ENCODE assay signal across 24 cellular contexts in genomic region chr7:109821156-109821555, GRCh38.
DNase-seq lines count a peak whose midpoint lies in the region; ATAC-seq, FAIRE-seq and TF ChIP-seq lines count a peak whose summit lies in the region.
"Had no signal": no experiment of that assay in that cellular context is flagged by ENCODE, and none has a peak within 500 bp of the region (broad histone marks: within the 10 kb centered on the region; RNA-seq: fewer than 3 reads in every experiment).

No MANE protein-coding gene starts in this region.

- H2BK120ac ChIP-seq in mesendoderm (ENCODE audit: low read depth, low read length): no peak overlapping the region

- H3K4me3 Mint-ChIP-seq in Calu3 (ENCODE audit: low read depth, unreplicated experiment): no peak overlapping the region
- H3K4me3 Mint-ChIP-seq: CD14-positive monocyte; CD4-positive, alpha-beta T cell; CD8-positive, alpha-beta memory T cell; HFFc6 had no signal

- no peaks in the 10 kb centered on the region for H3K27me3 Mint-ChIP-seq in Calu3 (ENCODE audit: unreplicated experiment)
- H3K27me3 Mint-ChIP-seq: CD4-positive, alpha-beta T cell; CD8-positive, alpha-beta memory T cell had no signal

- H3K56ac ChIP-seq in mesendoderm (ENCODE audit: low read length): no peak overlapping the region

- H3K23ac ChIP-seq in mesendoderm (ENCODE audit: low read length): no peak overlapping the region

- no peak overlapping the region for H2BK15ac ChIP-seq in mesendoderm (replicated peaks; ENCODE audit: low read depth)

- H3K27ac Mint-ChIP-seq in Calu3 (ENCODE audit: unreplicated experiment): no peak overlapping the region
- H3K27ac Mint-ChIP-seq: CD14-positive monocyte; CD4-positive, alpha-beta T cell; CD8-positive, alpha-beta memory T cell; HFFc6 had no signal

- BruUV-seq in K562 (replicated peaks; lab: Mats Ljungman, UMichigan): no TSS peak
- BruUV-seq in Calu3 (replicated peaks; lab: Mats Ljungman, UMichigan): no TSS peak

- H3K4me1 Mint-ChIP-seq in Calu3 (ENCODE audit: low read depth, unreplicated experiment): no peaks in the 10 kb centered on the region
- H3K4me1 Mint-ChIP-seq: CD14-positive monocyte; CD8-positive, alpha-beta memory T cell had no signal

- H4K5ac ChIP-seq in mesendoderm (ENCODE audit: low read length): no peak overlapping the region

- H3K9me3 ChIP-seq in K562 (replicated peaks; ENCODE audit: control insufficient read depth, insufficient read depth, low read depth, low read length): no peaks in the 10 kb centered on the region
- H3K9me3 ChIP-seq: BE2C, HAP-1 had no signal

- H3K27me3 ChIP-seq in K562 (ENCODE audit: control insufficient read depth in 2 of 2, insufficient read depth in 2 of 2, low read length in 2 of 2) (no peaks in the 10 kb centered on the region), mesendoderm (ENCODE audit: insufficient read depth, low read length, poor library complexity) (no peaks in the 10 kb centered on the region)
- H3K27me3 ChIP-seq: BE2C; BLaER1 treated with 17β-estradiol and CSF1 and Interleukin-3, amounts not matched to agents 10 nM and 100 nM had no signal

- no peak overlapping the region for H2AFZ ChIP-seq in K562 (ENCODE audit: low read depth, low read length)

- DNase-seq in ACHN (peak; percentile 53), ELR (ENCODE audit: low read depth) (peak; percentile 30), K562 (ENCODE audit: extremely low read depth in 1 of 4, low spot score in 3 of 4) (peak in 3 of 4 experiments; percentile 1 to 2 (median 1)), mesendoderm (peak; percentile 79), Calu3 (no peak), activated gamma-delta T cell (lab: John Stamatoyannopoulos, UW) (no peak)
- DNase-seq: AML-193; BE2C; CD4-positive, alpha-beta T cell; CD8-positive, alpha-beta memory T cell; DMS53; DMS79 treated with DMSO at 0.1 percent for 48 hours; GF-D8; GOT3; HFFc6 had no signal

- H2BK5ac ChIP-seq in mesendoderm (ENCODE audit: low read length): no peak overlapping the region

- H3K4me3 ChIP-seq in K562 (no peak overlapping the region), mesendoderm (ENCODE audit: low read length) (no peak overlapping the region)
- H3K4me3 ChIP-seq: BLaER1 treated with 17β-estradiol and CSF1 and Interleukin-3, amounts not matched to agents 10 nM and 100 nM; HAP-1 had no signal

- ATAC-seq in K562: no peak
- no peak for ATAC-seq in HG03097 (IDR thresholded peaks at IDR 0.05; ENCODE audit: low FRiP score, unreplicated experiment)
- no peak for ATAC-seq in GM19395 (IDR thresholded peaks at IDR 0.05; ENCODE audit: unreplicated experiment)

- no peak overlapping the region for H3K4ac ChIP-seq in mesendoderm (ENCODE audit: low read depth, low read length)

- no peak overlapping the region for H3K27ac ChIP-seq in K562 (ENCODE audit: extremely low read depth, low read depth, low read length)
- no peak overlapping the region for H3K27ac ChIP-seq in mesendoderm (ENCODE audit: low read depth, low read length)
- H3K27ac ChIP-seq: 22Rv1; BLaER1 treated with 17β-estradiol and CSF1 and Interleukin-3, amounts not matched to agents 10 nM and 100 nM had no signal

- no peak overlapping the region for H4K8ac ChIP-seq in mesendoderm (ENCODE audit: low read depth, low read length)

- no peak for FAIRE-seq in K562 (lab: Jason Lieb, UNC)
- FAIRE-seq: GM12891, GM18507, H54 had no signal

- no peak overlapping the region for H3K18ac ChIP-seq in mesendoderm (ENCODE audit: low read length)

- no peaks in the 10 kb centered on the region for H3K9me1 ChIP-seq in K562 (ENCODE audit: control insufficient read depth, insufficient read depth, low read length)

- no peaks in the 10 kb centered on the region for H3K36me3 Mint-ChIP-seq in Calu3 (ENCODE audit: insufficient read depth, unreplicated experiment)
- H3K36me3 Mint-ChIP-seq: CD14-positive monocyte; CD8-positive, alpha-beta memory T cell had no signal

- H3K9ac ChIP-seq in K562 (ENCODE audit: insufficient read depth in 1 of 2, low read depth in 2 of 2, low read length in 2 of 2) (no peak overlapping the region), mesendoderm (ENCODE audit: low read length) (no peak overlapping the region)
- H3K9ac ChIP-seq: BLaER1 treated with 17β-estradiol and CSF1 and Interleukin-3, amounts not matched to agents 10 nM and 100 nM had no signal

- H3K4me1 ChIP-seq in K562 (replicated peaks in 1 of 2; ENCODE audit: control insufficient read depth in 2 of 2, insufficient read depth in 2 of 2, low read length in 2 of 2) (no peaks in the 10 kb centered on the region), mesendoderm (ENCODE audit: control insufficient read depth, low read depth, low read length) (no peaks in the 10 kb centered on the region)
- H3K4me1 ChIP-seq: BE2C; BLaER1 treated with 17β-estradiol and CSF1 and Interleukin-3, amounts not matched to agents 10 nM and 100 nM; HAP-1 had no signal

- H3K4me2 ChIP-seq in K562 (ENCODE audit: insufficient read depth, low read length) (no peak overlapping the region), mesendoderm (ENCODE audit: low read length) (no peak overlapping the region)
- H3K4me2 ChIP-seq: BLaER1 treated with 17β-estradiol and CSF1 and Interleukin-3, amounts not matched to agents 10 nM and 100 nM had no signal

- H3K36me3 ChIP-seq in K562 (ENCODE audit: control insufficient read depth, insufficient read depth, low read length) (no peaks in the 10 kb centered on the region), mesendoderm (ENCODE audit: control insufficient read depth, insufficient read depth, low read length) (no peaks in the 10 kb centered on the region)
- H3K36me3 ChIP-seq: BE2C; BLaER1 treated with 17β-estradiol and CSF1 and Interleukin-3, amounts not matched to agents 10 nM and 100 nM; HAP-1 had no signal

- no peak overlapping the region for H2AK5ac ChIP-seq in mesendoderm (ENCODE audit: low read length)

- no peak for TF ChIP-seq CTCF in K562 (IDR thresholded peaks at IDR 0.05 in 2 of 3, conservative IDR thresholded peaks at IDR 0.05 in 1 of 3; ENCODE audit: insufficient read depth in 2 of 3, low read depth in 1 of 3, low read length in 3 of 3)
- no peak for TF ChIP-seq CTCF in Calu3 (IDR thresholded peaks at IDR 0.05; ENCODE audit: unreplicated experiment)

- intact Hi-C loops in K562 (cut with micrococcal nuclease): no loop called here
- intact Hi-C loops in Calu3 (cut with micrococcal nuclease; ENCODE audit: unreplicated experiment): no loop called here

- TF ChIP-seq RAD21 in K562 (CRISPR knock-in tag; conservative IDR thresholded peaks at IDR 0.05 in 1 of 2, IDR thresholded peaks at IDR 0.05 in 1 of 2): no peak

- TF ChIP-seq POLR2A in K562 (conservative IDR thresholded peaks at IDR 0.05): no peak

- H3K79me1 ChIP-seq in mesendoderm (ENCODE audit: low read length): no peaks in the 10 kb centered on the region

- in situ Hi-C loops in ACHN (cut with HindIII; ENCODE audit: low pct_ligation_motif_present, low pct_unique_long_range_greater_than_20kb, low sequenced_read_pairs): no loop called here
- in situ Hi-C loops in K562 (cut with MboI): no loop called here

- POLR2A ChIA-PET in K562 (lab: Yijun Ruan, JAX): no interaction called here

- H3K9me3 Mint-ChIP-seq in Calu3 (ENCODE audit: low read depth, unreplicated experiment): peaks cover 8% of the 10 kb centered on the region

- 0% methylated on average over 2 of the region's 2 CpGs for WGBS in K562 (ENCODE audit: insufficient coverage, low coverage, missing lambda C conversion rate)
- no CpG with 5 or more reads among the region's 2 CpGs for WGBS in mesendoderm (ENCODE audit: extremely low coverage, insufficient coverage, low lambda C conversion rate)

- TF ChIP-seq EP300 in K562 (IDR thresholded peaks at IDR 0.05; ENCODE audit: low read length): no peak

- H4K20me1 ChIP-seq in K562 (replicated peaks; ENCODE audit: control insufficient read depth, insufficient read depth, low read length): no peaks in the 10 kb centered on the region
- H4K20me1 ChIP-seq: BLaER1 treated with 17β-estradiol and CSF1 and Interleukin-3, amounts not matched to agents 10 nM and 100 nM had no signal

- CTCF ChIA-PET in K562 (lab: Yijun Ruan, JAX; ENCODE audit: low intra/inter-chr PET ratio): no interaction called here
- CTCF ChIA-PET in Calu3 (lab: Charles Lee): no interaction called here

- H3K79me2 ChIP-seq in K562 (ENCODE audit: control insufficient read depth, insufficient read depth, low read length) (no peaks in the 10 kb centered on the region), mesendoderm (ENCODE audit: control insufficient read depth, insufficient read depth, low read length) (no peaks in the 10 kb centered on the region)

TF ChIP-seq in K562, 482 proteins besides CTCF, POLR2A, EP300 and RAD21 (continues in another document):
- TF ChIP-seq PREB (CRISPR knock-in tag; IDR thresholded peaks at IDR 0.05) (no peak), CBFA2T2 (conservative IDR thresholded peaks at IDR 0.05) (no peak), DLX4 (CRISPR knock-in tag; IDR thresholded peaks at IDR 0.05) (no peak), NR2C2 (CRISPR knock-in tag; IDR thresholded peaks at IDR 0.05) (no peak), NR2C2 (tag; IDR thresholded peaks at IDR 0.05) (no peak), ZNF347 (CRISPR knock-in tag; IDR thresholded peaks at IDR 0.05; ENCODE audit: low read depth) (no peak), TAF1 (IDR thresholded peaks at IDR 0.05; ENCODE audit: control insufficient read depth, extremely low read depth, insufficient read depth, low read length, severe bottlenecking) (no peak), YY1 (IDR thresholded peaks at IDR 0.05; ENCODE audit: borderline replicate concordance in 1 of 3, control insufficient read depth in 1 of 3, extremely low read depth in 1 of 3, insufficient read depth in 3 of 3, insufficient read length in 1 of 3, insufficient replicate concordance in 2 of 3, low read depth in 1 of 3, low read length in 2 of 3) (no peak), FOXK1 (CRISPR knock-in tag; IDR thresholded peaks at IDR 0.05; ENCODE audit: borderline replicate concordance) (no peak), NR3C1 (CRISPR knock-in tag; IDR thresholded peaks at IDR 0.05) (no peak), GABPA (tag; conservative IDR thresholded peaks at IDR 0.05; ENCODE audit: low read depth) (no peak), ZNF766 (CRISPR knock-in tag; conservative IDR thresholded peaks at IDR 0.05) (no peak), BRD9 (IDR thresholded peaks at IDR 0.05; ENCODE audit: low read depth, partially characterized antibody) (no peak)

Comparison
In these comparisons a context has a peak if more than half of its experiments do, and no peak if none do; other contexts are left out.
1. DNase-seq: peak in ACHN (single experiment), ELR (single experiment), K562 (3 of 4) and mesendoderm (single experiment); none in Calu3 (single experiment) and activated gamma-delta T cell (single experiment).